ENCODE assay signal across 8 cellular contexts in the genomic region with DNA sequence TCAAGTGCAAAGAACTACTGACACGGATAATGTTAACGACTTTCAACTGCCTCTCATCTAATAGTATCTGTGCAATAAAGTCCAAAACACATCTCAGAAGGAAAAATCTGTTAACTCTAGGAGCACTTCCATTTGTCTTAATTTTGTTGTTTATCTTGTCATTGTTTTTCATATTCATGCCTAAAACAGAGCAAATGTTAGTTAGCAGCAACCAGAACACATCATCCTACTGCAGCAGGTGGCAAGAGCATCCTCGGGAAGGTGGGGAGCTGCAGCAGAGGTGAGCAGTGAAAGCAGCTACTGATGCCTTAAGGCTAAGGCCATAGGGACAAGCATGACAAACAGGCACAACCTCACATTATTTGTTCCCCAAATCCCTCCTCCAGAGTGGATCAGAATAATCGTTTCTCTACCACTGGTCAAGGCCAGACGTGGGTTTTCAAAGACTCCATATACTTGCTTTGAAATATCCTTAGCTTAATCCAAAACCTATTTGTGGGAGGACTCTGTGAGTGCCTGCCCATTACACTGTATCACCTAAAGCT. TPM values are rescaled to one million over a fixed set of nuclear protein-coding genes. Genes with fewer than 3 reads are reported as not detected.
DNase-seq lines count a peak whose midpoint lies in the region; ATAC-seq and TF ChIP-seq lines count a peak whose summit lies in the region.

No MANE protein-coding gene starts in this region.

- no peak overlapping the region for H2AK5ac ChIP-seq in mesenchymal stem cell (ENCODE audit: low read length, severe bottlenecking)

- H3K23ac ChIP-seq in mesenchymal stem cell (ENCODE audit: low read length in 2 of 2): no peak overlapping the region

- no peak overlapping the region for H2BK12ac ChIP-seq in mesenchymal stem cell (ENCODE audit: low read length in 2 of 2)

- no peak overlapping the region for H2BK120ac ChIP-seq in mesenchymal stem cell (ENCODE audit: low read depth, low read length)

- TF ChIP-seq CTCF in right atrium auricular region (IDR thresholded peaks at IDR 0.05) (no peak), astrocyte of the cerebellum (IDR thresholded peaks at IDR 0.05; ENCODE audit: low read depth, low read length, missing control alignments) (no peak), GM10248 (IDR thresholded peaks at IDR 0.05; ENCODE audit: control extremely low read depth, extremely low read depth, low read depth, missing control alignments) (no peak)

- no peaks in the 10 kb centered on the region for H3K9me3 ChIP-seq in right atrium auricular region
- H3K9me3 ChIP-seq in mesenchymal stem cell (ENCODE audit: control insufficient read depth, low read length): no peaks in the 10 kb centered on the region

- H4K8ac ChIP-seq in mesenchymal stem cell (ENCODE audit: low read length): no peak overlapping the region

- no peak overlapping the region for H2AFZ ChIP-seq in mesenchymal stem cell (ENCODE audit: low read depth, low read length)

- H3K4me1 ChIP-seq in right atrium auricular region (peaks cover 0 to 32% of the 10 kb centered on the region in 2 donors), mesenchymal stem cell (ENCODE audit: control insufficient read depth, insufficient read depth, low read depth, low read length) (peaks cover 11% of the 10 kb centered on the region)

- H3K4ac ChIP-seq in mesenchymal stem cell (ENCODE audit: low read depth in 1 of 2, low read length in 2 of 2): no peak overlapping the region

- H3K36me3 ChIP-seq in right atrium auricular region (no peaks in the 10 kb centered on the region), mesenchymal stem cell (ENCODE audit: control insufficient read depth in 1 of 2, insufficient read depth in 2 of 2, low read depth in 1 of 2, low read length in 2 of 2) (peaks cover 0 to 34% of the 10 kb centered on the region in 2 experiments)

- no peaks in the 10 kb centered on the region for H3K27me3 ChIP-seq in right atrium auricular region
- no peaks in the 10 kb centered on the region for H3K27me3 ChIP-seq in mesenchymal stem cell (ENCODE audit: control insufficient read depth in 1 of 2, insufficient read depth in 1 of 2, low read length in 2 of 2)

- POLR2A ChIA-PET in GM10248 (lab: Yijun Ruan, JAX): interaction anchor here (0.5 to 3.5 kb wide), 10 partner anchors 13 to 1475 kb away, joined by 3 to 16 read pairs (median 6); a partner anchor contains a TSS

- ATAC-seq in left ventricle myocardium superior: no peak
- ATAC-seq in GM21423 (IDR thresholded peaks at IDR 0.05; ENCODE audit: unreplicated experiment): no peak

- WGBS in mesenchymal stem cell: 22% methylated on average over 4 of the region's 5 CpGs

- in situ Hi-C loops in astrocyte of the cerebellum (cut with HindIII; ENCODE audit: low sequenced_read_pairs): no loop called here

- H3K27ac ChIP-seq in right atrium auricular region (peak overlapping the region in 1 of 2 donors; percentile 97), mesenchymal stem cell (ENCODE audit: low read length, poor library complexity, severe bottlenecking) (no peak overlapping the region)

- CTCF ChIA-PET in GM10248 (lab: Yijun Ruan, JAX): interaction anchor here (0.5 to 2.5 kb wide), 10 partner anchors 8 to 270 kb away, joined by 3 to 14 read pairs (median 4); no protein-coding TSS in a partner anchor

- H3K18ac ChIP-seq in mesenchymal stem cell (ENCODE audit: low read depth in 1 of 2, low read length in 2 of 2): peak overlapping the region in 1 of 2 experiments; percentile 98

- H2BK15ac ChIP-seq in mesenchymal stem cell (ENCODE audit: low read depth, poor library complexity, severe bottlenecking): no peak overlapping the region

- no peak overlapping the region for H4K91ac ChIP-seq in mesenchymal stem cell (ENCODE audit: low read length)

- intact Hi-C loops in left ventricle myocardium superior (cut with micrococcal nuclease): loop anchor here (5.0 kb wide), 1 partner anchor 190 kb away; a partner anchor contains a TSS

- H3K9ac ChIP-seq in mesenchymal stem cell (ENCODE audit: low read length): peak overlapping the region; percentile 90

- no peak overlapping the region for H2BK5ac ChIP-seq in mesenchymal stem cell (ENCODE audit: low read depth, low read length, poor library complexity, severe bottlenecking)

- DNase-seq in right atrium auricular region (ENCODE audit: low spot score): no peak
- DNase-seq in left ventricle myocardium superior: no peak
- no peak for DNase-seq in astrocyte of the cerebellum (ENCODE audit: low read depth)
- no peak for DNase-seq in mesenchymal stem cell
- DNase-seq in GM10248 (ENCODE audit: extremely low spot score): no peak
- DNase-seq in SW 1271 (lab: John Stamatoyannopoulos, UW): no peak
- no peak for DNase-seq in SIG-M5 (lab: John Stamatoyannopoulos, UW)

- peak overlapping the region in 1 of 2 experiments; percentile 73 for H3K14ac ChIP-seq in mesenchymal stem cell (ENCODE audit: low read length in 2 of 2)

- H3K4me3 ChIP-seq in right atrium auricular region (peak overlapping the region; percentile 73 to 85), astrocyte of the cerebellum (ENCODE audit: low read depth, low read length) (peak overlapping the region; percentile 97), mesenchymal stem cell (ENCODE audit: insufficient read depth in 1 of 2, low read depth in 1 of 2, low read length in 2 of 2) (peak overlapping the region; percentile 44 to 95)

- no peaks in the 10 kb centered on the region for H3K79me1 ChIP-seq in mesenchymal stem cell (replicated peaks; ENCODE audit: low read length, poor library complexity, severe bottlenecking)

- peak overlapping the region; percentile 44 for H3K4me2 ChIP-seq in mesenchymal stem cell (ENCODE audit: low read length, poor library complexity, severe bottlenecking)

RNA-seq across cellular contexts. Expression of a gene that starts 1.1 kb away (rescaled TPM):
- 10 to 100 TPM in 1 of 2 donors, 1 to 10 TPM in 1; 6.3 to 17.5 TPM for total RNA-seq in right atrium auricular region
- 25.4 TPM for total RNA-seq in left ventricle myocardium superior
- 252 TPM for polyA plus RNA-seq in mesenchymal stem cell (2013, experiment 1 of 2)
- polyA plus RNA-seq in mesenchymal stem cell (2013, experiment 2 of 2): 268 TPM
